8 cellular contexts compared by ENCODE assay signal in genomic region chr3:172107403-172107802, GRCh38.
DNase-seq lines count a peak whose midpoint lies in the region; ATAC-seq and TF ChIP-seq lines count a peak whose summit lies in the region.

No MANE protein-coding gene starts in this region.

- no peaks in the 10 kb centered on the region for H3K9me3 Mint-ChIP-seq in Caco-2 (ENCODE audit: unreplicated experiment)
- no peaks in the 10 kb centered on the region for H3K9me3 Mint-ChIP-seq in activated T-cell treated with anti-CD3 and anti-CD28 coated beads, Interleukin-2, amount 50 U/mL, for 72 hours

- H3K4me3 ChIP-seq in Caco-2 (ENCODE audit: low read depth, low read length) (no peak overlapping the region), neutrophil (ENCODE audit: low read depth in 1 of 2, low read length in 1 of 2) (peak overlapping the region; percentile 9 to 44)

- CTCF ChIA-PET in Caco-2 (lab: Charles Lee), result interaction anchor here (0.6 kb wide), 1 partner anchor 65 kb away, joined by 3 read pairs; no protein-coding TSS in a partner anchor

- no peaks in the 10 kb centered on the region for H3K27me3 Mint-ChIP-seq in Caco-2 (ENCODE audit: insufficient read depth, unreplicated experiment)
- no peaks in the 10 kb centered on the region for H3K27me3 Mint-ChIP-seq in activated T-cell treated with anti-CD3 and anti-CD28 coated beads, Interleukin-2, amount 50 U/mL, for 72 hours (ENCODE audit: low read depth)

- H3K4me3 Mint-ChIP-seq in Caco-2 (ENCODE audit: unreplicated experiment), result no peak overlapping the region
- H3K4me3 Mint-ChIP-seq in activated T-cell treated with anti-CD3 and anti-CD28 coated beads, Interleukin-2, amount 50 U/mL, for 72 hours, result peak overlapping the region; percentile 76 to 92

- H3K4me1 ChIP-seq in Caco-2, result peaks cover 16% of the 10 kb centered on the region
- H3K4me1 ChIP-seq in neutrophil (ENCODE audit: control insufficient read depth in 1 of 2, insufficient read depth in 1 of 2, low read depth in 1 of 2, low read length in 1 of 2), result peaks cover 67 to 72% of the 10 kb centered on the region in 2 experiments

- H3K36me3 ChIP-seq in Caco-2 (ENCODE audit: control insufficient read depth, insufficient read depth, low read length) (no peaks in the 10 kb centered on the region; the same call in 1 of the 2 replicates), neutrophil (no peaks in the 10 kb centered on the region)

- peaks cover 29% of the 10 kb centered on the region for H3K36me3 Mint-ChIP-seq in Caco-2 (ENCODE audit: insufficient read depth, unreplicated experiment)
- no peaks in the 10 kb centered on the region for H3K36me3 Mint-ChIP-seq in activated T-cell treated with anti-CD3 and anti-CD28 coated beads, Interleukin-2, amount 50 U/mL, for 72 hours (ENCODE audit: insufficient read depth in 2 of 2)

- intact Hi-C loops in Caco-2 (cut with micrococcal nuclease; ENCODE audit: unreplicated experiment), result no loop called here

- POLR2A ChIA-PET in Caco-2 (lab: Charles Lee), result no interaction called here

- no TSS peak for BruUV-seq in Caco-2 (replicated peaks; lab: Mats Ljungman, UMichigan)

- ATAC-seq in HG03565 (IDR thresholded peaks at IDR 0.05; ENCODE audit: unreplicated experiment), result peak; percentile 90
- peak; percentile 93 for ATAC-seq in activated T-cell treated with anti-CD3 and anti-CD28 coated beads, Interleukin-2, amount 50 U/mL, for 72 hours (replicated peaks in 1 of 2)
- no peak for ATAC-seq in SK-N-SH treated with all-trans-retinoic acid at 6 μM for 48 hours

- H3K9me3 ChIP-seq in Caco-2, result no peaks in the 10 kb centered on the region
- H3K9me3 ChIP-seq in neutrophil, result no peaks in the 10 kb centered on the region

- peaks cover 8% of the 10 kb centered on the region for H3K4me1 Mint-ChIP-seq in Caco-2 (ENCODE audit: low read depth, unreplicated experiment)
- peaks cover 62% of the 10 kb centered on the region for H3K4me1 Mint-ChIP-seq in activated T-cell treated with anti-CD3 and anti-CD28 coated beads, Interleukin-2, amount 50 U/mL, for 72 hours (ENCODE audit: low read depth)

- DNase-seq in Caco-2, result no peak
- peak; percentile 74 for DNase-seq in GM20000 (ENCODE audit: low spot score)
- DNase-seq in activated T-cell treated with anti-CD3 and anti-CD28 coated beads, Interleukin-2, amount 50 U/mL, for 72 hours, result peak; percentile 69 to 78
- no peak for DNase-seq in caudate nucleus (lab: John Stamatoyannopoulos, UW)
- DNase-seq in NCI-H146 (lab: John Stamatoyannopoulos, UW), result no peak

- peak overlapping the region; percentile 28 for H3K27ac Mint-ChIP-seq in Caco-2 (ENCODE audit: unreplicated experiment)
- peak overlapping the region; percentile 96 for H3K27ac Mint-ChIP-seq in activated T-cell treated with anti-CD3 and anti-CD28 coated beads, Interleukin-2, amount 50 U/mL, for 72 hours

- no peaks in the 10 kb centered on the region for H3K27me3 ChIP-seq in Caco-2 (replicated peaks; ENCODE audit: control insufficient read depth, insufficient read depth, low read length)
- H3K27me3 ChIP-seq in neutrophil, result no peaks in the 10 kb centered on the region

- H3K27ac ChIP-seq in neutrophil (peak overlapping the region; percentile 75), caudate nucleus (ENCODE audit: low read depth, low read length) (no peak overlapping the region)

- TF ChIP-seq CTCF in Caco-2 (IDR thresholded peaks at IDR 0.05; ENCODE audit: insufficient read depth in 1 of 2, low read depth in 1 of 2, low read length in 1 of 2, severe bottlenecking in 1 of 2, unreplicated experiment in 1 of 2), result no peak
- no peak for TF ChIP-seq CTCF in GM20000 (IDR thresholded peaks at IDR 0.05; ENCODE audit: extremely low read depth, missing control alignments)
- no peak for TF ChIP-seq CTCF in neutrophil (IDR thresholded peaks at IDR 0.05)

TF ChIP-seq in SK-N-SH treated with all-trans-retinoic acid at 6 μM for 48 hours, 23 proteins besides CTCF, POLR2A, EP300 and RAD21 (continues in another document):
- no peak for TF ChIP-seq PPARA (CRISPR knock-in tag; IDR thresholded peaks at IDR 0.05; ENCODE audit: borderline replicate concordance)
- no peak for TF ChIP-seq GLIS3 (CRISPR knock-in tag; IDR thresholded peaks at IDR 0.05)
- no peak for TF ChIP-seq ZNF8 (CRISPR knock-in tag; IDR thresholded peaks at IDR 0.05)
- no peak for TF ChIP-seq ZNF70 (CRISPR knock-in tag; IDR thresholded peaks at IDR 0.05)
- TF ChIP-seq CREB5 (CRISPR knock-in tag; IDR thresholded peaks at IDR 0.05; ENCODE audit: low read depth), result no peak
- TF ChIP-seq, protein P1, sequence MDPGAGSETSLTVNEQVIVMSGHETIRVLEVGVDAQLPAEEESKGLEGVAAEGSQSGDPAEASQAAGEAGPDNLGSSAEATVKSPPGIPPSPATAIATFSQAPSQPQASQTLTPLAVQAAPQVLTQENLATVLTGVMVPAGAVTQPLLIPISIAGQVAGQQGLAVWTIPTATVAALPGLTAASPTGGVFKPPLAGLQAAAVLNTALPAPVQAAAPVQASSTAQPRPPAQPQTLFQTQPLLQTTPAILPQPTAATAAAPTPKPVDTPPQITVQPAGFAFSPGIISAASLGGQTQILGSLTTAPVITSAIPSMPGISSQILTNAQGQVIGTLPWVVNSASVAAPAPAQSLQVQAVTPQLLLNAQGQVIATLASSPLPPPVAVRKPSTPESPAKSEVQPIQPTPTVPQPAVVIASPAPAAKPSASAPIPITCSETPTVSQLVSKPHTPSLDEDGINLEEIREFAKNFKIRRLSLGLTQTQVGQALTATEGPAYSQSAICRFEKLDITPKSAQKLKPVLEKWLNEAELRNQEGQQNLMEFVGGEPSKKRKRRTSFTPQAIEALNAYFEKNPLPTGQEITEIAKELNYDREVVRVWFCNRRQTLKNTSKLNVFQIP (CRISPR knock-in tag; IDR thresholded peaks at IDR 0.05; ENCODE audit: borderline replicate concordance, low read depth), result no peak
- no peak for TF ChIP-seq BACH2 (CRISPR knock-in tag; IDR thresholded peaks at IDR 0.05; ENCODE audit: borderline replicate concordance)
- TF ChIP-seq, protein P2, sequence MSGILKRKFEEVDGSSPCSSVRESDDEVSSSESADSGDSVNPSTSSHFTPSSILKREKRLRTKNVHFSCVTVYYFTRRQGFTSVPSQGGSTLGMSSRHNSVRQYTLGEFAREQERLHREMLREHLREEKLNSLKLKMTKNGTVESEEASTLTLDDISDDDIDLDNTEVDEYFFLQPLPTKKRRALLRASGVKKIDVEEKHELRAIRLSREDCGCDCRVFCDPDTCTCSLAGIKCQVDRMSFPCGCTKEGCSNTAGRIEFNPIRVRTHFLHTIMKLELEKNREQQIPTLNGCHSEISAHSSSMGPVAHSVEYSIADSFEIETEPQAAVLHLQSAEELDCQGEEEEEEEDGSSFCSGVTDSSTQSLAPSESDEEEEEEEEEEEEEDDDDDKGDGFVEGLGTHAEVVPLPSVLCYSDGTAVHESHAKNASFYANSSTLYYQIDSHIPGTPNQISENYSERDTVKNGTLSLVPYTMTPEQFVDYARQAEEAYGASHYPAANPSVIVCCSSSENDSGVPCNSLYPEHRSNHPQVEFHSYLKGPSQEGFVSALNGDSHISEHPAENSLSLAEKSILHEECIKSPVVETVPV (CRISPR knock-in tag; IDR thresholded peaks at IDR 0.05), result no peak
- TF ChIP-seq RARB (CRISPR knock-in tag; IDR thresholded peaks at IDR 0.05), result no peak
- no peak for TF ChIP-seq ARNTL (CRISPR knock-in tag; IDR thresholded peaks at IDR 0.05; ENCODE audit: borderline replicate concordance, low read depth)
- TF ChIP-seq, protein P3, sequence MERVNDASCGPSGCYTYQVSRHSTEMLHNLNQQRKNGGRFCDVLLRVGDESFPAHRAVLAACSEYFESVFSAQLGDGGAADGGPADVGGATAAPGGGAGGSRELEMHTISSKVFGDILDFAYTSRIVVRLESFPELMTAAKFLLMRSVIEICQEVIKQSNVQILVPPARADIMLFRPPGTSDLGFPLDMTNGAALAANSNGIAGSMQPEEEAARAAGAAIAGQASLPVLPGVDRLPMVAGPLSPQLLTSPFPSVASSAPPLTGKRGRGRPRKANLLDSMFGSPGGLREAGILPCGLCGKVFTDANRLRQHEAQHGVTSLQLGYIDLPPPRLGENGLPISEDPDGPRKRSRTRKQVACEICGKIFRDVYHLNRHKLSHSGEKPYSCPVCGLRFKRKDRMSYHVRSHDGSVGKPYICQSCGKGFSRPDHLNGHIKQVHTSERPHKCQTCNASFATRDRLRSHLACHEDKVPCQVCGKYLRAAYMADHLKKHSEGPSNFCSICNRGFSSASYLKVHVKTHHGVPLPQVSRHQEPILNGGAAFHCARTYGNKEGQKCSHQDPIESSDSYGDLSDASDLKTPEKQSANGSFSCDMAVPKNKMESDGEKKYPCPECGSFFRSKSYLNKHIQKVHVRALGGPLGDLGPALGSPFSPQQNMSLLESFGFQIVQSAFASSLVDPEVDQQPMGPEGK (CRISPR knock-in tag; IDR thresholded peaks at IDR 0.05; ENCODE audit: borderline replicate concordance), result no peak
- TF ChIP-seq ZNF565 (CRISPR knock-in tag; conservative IDR thresholded peaks at IDR 0.05; ENCODE audit: low read depth), result no peak
- no peak for TF ChIP-seq TCF4 (CRISPR knock-in tag; IDR thresholded peaks at IDR 0.05; ENCODE audit: borderline replicate concordance)
- no peak for TF ChIP-seq OSR1 (CRISPR knock-in tag; IDR thresholded peaks at IDR 0.05)
- TF ChIP-seq ESRRG (CRISPR knock-in tag; IDR thresholded peaks at IDR 0.05), result no peak

Comparison
In these comparisons a context has a peak if more than half of its experiments do, and no peak if none do; other contexts are left out.
1. DNase-seq: peak in GM20000 (single experiment) and activated T-cell treated with anti-CD3 and anti-CD28 coated beads, Interleukin-2, amount 50 U/mL, for 72 hours (2 of 2); none in Caco-2 (0 of 2), caudate nucleus (0 of 61) and NCI-H146 (single experiment).